In the genomic region with DNA sequence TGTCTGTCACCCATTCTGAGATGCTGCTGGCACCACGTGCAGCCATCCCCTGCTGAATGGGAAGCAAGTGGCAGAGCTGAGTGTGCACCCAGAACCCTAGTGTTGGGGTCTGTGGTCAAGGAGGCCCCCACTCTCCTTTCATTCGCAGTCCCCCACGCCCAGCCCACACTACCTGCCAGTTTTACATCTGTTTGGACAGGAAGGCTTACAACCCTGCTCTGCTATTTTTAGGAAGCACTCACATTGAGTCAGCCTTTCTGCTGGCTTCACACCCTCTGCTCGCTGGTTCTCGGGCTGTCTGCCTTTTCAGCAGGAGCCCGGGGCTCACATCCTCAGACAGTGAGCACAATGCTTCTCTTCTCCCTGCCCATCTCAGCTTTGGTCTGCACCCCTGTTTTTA, we compare ENCODE assay signal across 11 cellular contexts. TPM values are rescaled to one million over a fixed set of nuclear protein-coding genes. Genes with fewer than 3 reads are reported as not detected.
A peak's percentile ranks its signal among the peaks of the same experiment; 100 is the strongest.
DNase-seq lines count a peak whose midpoint lies in the region; ATAC-seq and TF ChIP-seq lines count a peak whose summit lies in the region.
"Had no signal": no experiment of that assay in that cellular context is flagged by ENCODE, and none has a peak within 500 bp of the region (broad histone marks: within the 10 kb centered on the region; RNA-seq: fewer than 3 reads in every experiment).

No MANE protein-coding gene starts in this region.

- H3K27ac ChIP-seq in heart right ventricle (no peak overlapping the region), right cardiac atrium (ENCODE audit: low read length) (no peak overlapping the region), thyroid gland (no peak overlapping the region), ovary (no peak overlapping the region)
- H3K27ac ChIP-seq: suprapubic skin had no signal

- 33 to 41% methylated on average over 6 of the region's 6 CpGs for WGBS in heart right ventricle, 2 donors
- 40% methylated on average over 6 of the region's 6 CpGs for WGBS in right cardiac atrium
- WGBS in thyroid gland, 2 donors = 46 to 50% methylated on average over 6 of the region's 6 CpGs
- 54 to 66% (median 65%) methylated on average over 6 of the region's 6 CpGs for WGBS in ovary, 3 donors

- H3K4me1 ChIP-seq in heart right ventricle (peaks cover 3 to 22% (median 15%) of the 10 kb centered on the region in 9 donors), right cardiac atrium (ENCODE audit: control insufficient read depth, insufficient read depth, low read length) (no peaks in the 10 kb centered on the region), thyroid gland (no peaks in the 10 kb centered on the region), ovary (ENCODE audit: insufficient read depth) (peaks cover 2% of the 10 kb centered on the region)

- POLR2A ChIA-PET in activated naive CD8-positive, alpha-beta T cell treated with anti-CD3 and anti-CD28 coated beads, Interleukin-2, amount 10 ng/mL, durations not matched to agents 7 days and 5 days (lab: Charles Lee) = no interaction called here

- no peak for TF ChIP-seq EP300 in ovary (IDR thresholded peaks at IDR 0.05)

- peak in 5 of 8 donors; percentile 43 to 71 (median 57) for ATAC-seq in heart right ventricle
- no peak for ATAC-seq in right cardiac atrium
- peak; percentile 80 for ATAC-seq in HG03066 (IDR thresholded peaks at IDR 0.05; ENCODE audit: low read depth, unreplicated experiment)
- ATAC-seq in activated naive CD8-positive, alpha-beta T cell treated with anti-CD3 and anti-CD28 coated beads, Interleukin-2, amount 10 ng/mL, durations not matched to agents 7 days and 5 days (ENCODE audit: low read depth) = peak; percentile 56
- ATAC-seq in stimulated activated naive CD8-positive, alpha-beta T cell treated with anti-CD3 and anti-CD28 coated beads, Interleukin-15, amount 100 ng/mL, for 72 hours = peak; percentile 49

- no peaks in the 10 kb centered on the region for H3K9me3 Mint-ChIP-seq in activated naive CD8-positive, alpha-beta T cell treated with anti-CD3 and anti-CD28 coated beads, Interleukin-2, amount 10 ng/mL, durations not matched to agents 7 days and 5 days
- H3K9me3 Mint-ChIP-seq in stimulated activated naive CD8-positive, alpha-beta T cell treated with anti-CD3 and anti-CD28 coated beads, Interleukin-15, amount 100 ng/mL, for 72 hours = no peaks in the 10 kb centered on the region

- H3K36me3 ChIP-seq in heart right ventricle = no peaks in the 10 kb centered on the region
- no peaks in the 10 kb centered on the region for H3K36me3 ChIP-seq in thyroid gland
- H3K36me3 ChIP-seq in ovary = no peaks in the 10 kb centered on the region
- H3K36me3 ChIP-seq: suprapubic skin had no signal

- no peaks in the 10 kb centered on the region for H3K27me3 Mint-ChIP-seq in activated naive CD8-positive, alpha-beta T cell treated with anti-CD3 and anti-CD28 coated beads, Interleukin-2, amount 10 ng/mL, durations not matched to agents 7 days and 5 days
- peaks cover 13% of the 10 kb centered on the region for H3K27me3 Mint-ChIP-seq in stimulated activated naive CD8-positive, alpha-beta T cell treated with anti-CD3 and anti-CD28 coated beads, Interleukin-15, amount 100 ng/mL, for 72 hours

- H3K4me3 Mint-ChIP-seq in activated naive CD8-positive, alpha-beta T cell treated with anti-CD3 and anti-CD28 coated beads, Interleukin-2, amount 10 ng/mL, durations not matched to agents 7 days and 5 days = no peak overlapping the region
- H3K4me3 Mint-ChIP-seq in stimulated activated naive CD8-positive, alpha-beta T cell treated with anti-CD3 and anti-CD28 coated beads, Interleukin-15, amount 100 ng/mL, for 72 hours = peak overlapping the region in 1 of 2 donors; percentile 42

- H3K9me3 ChIP-seq in heart right ventricle = no peaks in the 10 kb centered on the region
- H3K9me3 ChIP-seq in right cardiac atrium (ENCODE audit: control insufficient read depth, low read length) = no peaks in the 10 kb centered on the region
- no peaks in the 10 kb centered on the region for H3K9me3 ChIP-seq in thyroid gland
- no peaks in the 10 kb centered on the region for H3K9me3 ChIP-seq in ovary
- H3K9me3 ChIP-seq: suprapubic skin had no signal

- TF ChIP-seq POLR2A in thyroid gland (IDR thresholded peaks at IDR 0.05) (no peak), ovary (IDR thresholded peaks at IDR 0.05) (no peak)

- no peak overlapping the region for H3K27ac Mint-ChIP-seq in activated naive CD8-positive, alpha-beta T cell treated with anti-CD3 and anti-CD28 coated beads, Interleukin-2, amount 10 ng/mL, durations not matched to agents 7 days and 5 days
- H3K27ac Mint-ChIP-seq in stimulated activated naive CD8-positive, alpha-beta T cell treated with anti-CD3 and anti-CD28 coated beads, Interleukin-15, amount 100 ng/mL, for 72 hours = peak overlapping the region in 1 of 2 donors; percentile 19

- no peaks in the 10 kb centered on the region for H3K36me3 Mint-ChIP-seq in activated naive CD8-positive, alpha-beta T cell treated with anti-CD3 and anti-CD28 coated beads, Interleukin-2, amount 10 ng/mL, durations not matched to agents 7 days and 5 days

- H3K4me3 ChIP-seq in heart right ventricle (no peak overlapping the region), right cardiac atrium (ENCODE audit: low read length) (no peak overlapping the region), thyroid gland (replicated peaks in 1 of 3) (no peak overlapping the region), ovary (no peak overlapping the region)
- H3K4me3 ChIP-seq: suprapubic skin had no signal

- TF ChIP-seq CTCF in heart right ventricle (IDR thresholded peaks at IDR 0.05) (no peak), thyroid gland (IDR thresholded peaks at IDR 0.05) (no peak), ovary (IDR thresholded peaks at IDR 0.05) (no peak)

- DNase-seq in heart right ventricle (no peak), right cardiac atrium (no peak), thyroid gland (no peak), posterior vena cava (ENCODE audit: low spot score) (no peak), ovary (no peak)
- no peak for DNase-seq in activated naive CD8-positive, alpha-beta T cell treated with anti-CD3 and anti-CD28 coated beads, Interleukin-2, amount 10 ng/mL, durations not matched to agents 7 days and 5 days
- no peak for DNase-seq in stimulated activated naive CD8-positive, alpha-beta T cell treated with anti-CD3 and anti-CD28 coated beads, Interleukin-15, amount 100 ng/mL, for 72 hours
- DNase-seq: DMS153, NCI-H1436 had no signal

- H3K4me1 Mint-ChIP-seq in activated naive CD8-positive, alpha-beta T cell treated with anti-CD3 and anti-CD28 coated beads, Interleukin-2, amount 10 ng/mL, durations not matched to agents 7 days and 5 days = peaks cover 12% of the 10 kb centered on the region
- H3K4me1 Mint-ChIP-seq in stimulated activated naive CD8-positive, alpha-beta T cell treated with anti-CD3 and anti-CD28 coated beads, Interleukin-15, amount 100 ng/mL, for 72 hours = peaks cover 9% of the 10 kb centered on the region

- no peaks in the 10 kb centered on the region for H3K27me3 ChIP-seq in heart right ventricle
- no peaks in the 10 kb centered on the region for H3K27me3 ChIP-seq in right cardiac atrium (ENCODE audit: control insufficient read depth, insufficient read depth)
- H3K27me3 ChIP-seq in thyroid gland = no peaks in the 10 kb centered on the region
- H3K27me3 ChIP-seq in ovary = no peaks in the 10 kb centered on the region
- H3K27me3 ChIP-seq: suprapubic skin had no signal

- intact Hi-C loops in heart right ventricle (cut with DNase I) (no loop called here), right cardiac atrium (cut with DNase I) (no loop called here), thyroid gland (cut with DNase I) (no loop called here), posterior vena cava (cut with DNase I) (no loop called here), ovary (cut with DNase I) (no loop called here)

RNA-seq across cellular contexts. Expression of gene ADCY3, which starts 10.7 kb away (rescaled TPM):
- total RNA-seq in heart right ventricle (10 to 100 TPM in 5 of 10 donors, 1 to 10 TPM in 5; 5.3 to 50.8 (median 10.5) TPM), right cardiac atrium (10 to 100 TPM; 11.7 to 30.4 (median 17.4) TPM), thyroid gland (10 to 100 TPM; 17.5 to 38.7 (median 29.2) TPM), posterior vena cava (100 to 1,000 TPM in 1 of 2 donors, 10 to 100 TPM in 1; 99.5 to 129 TPM), ovary (100 to 1,000 TPM in 3 of 7 donors, 10 to 100 TPM in 4; 27.1 to 150 (median 97.4) TPM)
- polyA plus RNA-seq in heart right ventricle (10 to 100 TPM; 16.4 to 19.5 TPM), right cardiac atrium (17.1 TPM), ovary (100 to 1,000 TPM in 1 of 2 donors, 10 to 100 TPM in 1; 65.1 to 104 TPM)
- total RNA-seq in activated naive CD8-positive, alpha-beta T cell treated with anti-CD3 and anti-CD28 coated beads, Interleukin-2, amount 10 ng/mL, durations not matched to agents 7 days and 5 days = 10 to 100 TPM; 29.5 to 32.5 TPM

RNA-seq across cellular contexts. Expression of gene DNAJC27, which starts 41.0 kb away (rescaled TPM):
- total RNA-seq in heart right ventricle (10 to 100 TPM in 6 of 10 donors, 1 to 10 TPM in 4; 7.2 to 13.1 (median 10.5) TPM), right cardiac atrium (10 to 100 TPM in 2 of 4 donors, 1 to 10 TPM in 2; 8.7 to 10.4 (median 9.5) TPM), thyroid gland (10 to 100 TPM in 3 of 4 donors, 1 to 10 TPM in 1; 7.7 to 16.1 (median 15.7) TPM), posterior vena cava (1 to 10 TPM; 5.6 to 7.2 TPM), ovary (10 to 100 TPM; 10.2 to 17.6 (median 13.5) TPM)
- polyA plus RNA-seq in heart right ventricle (1 to 10 TPM; 2.8 to 4.3 TPM), right cardiac atrium (4.1 TPM), ovary (1 to 10 TPM; 6.0 to 8.7 TPM)
- total RNA-seq in activated naive CD8-positive, alpha-beta T cell treated with anti-CD3 and anti-CD28 coated beads, Interleukin-2, amount 10 ng/mL, durations not matched to agents 7 days and 5 days = 1 to 10 TPM; 9.3 to 9.6 TPM

Comparison
In these comparisons a context has a peak if more than half of its experiments do, and no peak if none do; other contexts are left out.
1. ATAC-seq: peak in heart right ventricle (5 of 8), HG03066 (single experiment), activated naive CD8-positive, alpha-beta T cell treated with anti-CD3 and anti-CD28 coated beads, Interleukin-2, amount 10 ng/mL, durations not matched to agents 7 days and 5 days (single experiment) and stimulated activated naive CD8-positive, alpha-beta T cell treated with anti-CD3 and anti-CD28 coated beads, Interleukin-15, amount 100 ng/mL, for 72 hours (single experiment); none in right cardiac atrium (0 of 2).